In genomic region chr3:126683069-126683468, GRCh38 we compare ENCODE assay signal across 22 cellular contexts. TPM values are rescaled to one million over a fixed set of nuclear protein-coding genes. Genes with fewer than 3 reads are reported as not detected.
"Had no signal": no experiment of that assay in that cellular context is flagged by ENCODE, and none has a peak within 500 bp of the region (broad histone marks: within the 10 kb centered on the region; RNA-seq: fewer than 3 reads in every experiment).

No MANE protein-coding gene starts in this region.

- H3K4me3 ChIP-seq: K562, PC-9, SJCRH30, SK-N-MC had no signal

- H2AFZ ChIP-seq: PC-9 had no signal

- DNase-seq: Kasumi-1, KG1, MM.1S, MV-4-11, NCI-H1092, NCI-H1417 treated with DMSO at 0.1 percent for 48 hours, NCI-H1436 treated with DMSO at 0.1 percent for 48 hours, NCI-H187 treated with DMSO at 0.1 percent for 48 hours, NCI-H2227 treated with DMSO at 0.1 percent for 48 hours, NCI-H446, NCI-H524 treated with DMSO at 0.1 percent for 48 hours, PC-9, SIG-M5, SJCRH30 had no signal

- H3K27ac ChIP-seq: PC-9, RWPE1, SJCRH30, SK-N-MC had no signal

- FAIRE-seq: K562, RCC 7860 had no signal

- ATAC-seq: K562, Panc1, Right ventricle myocardium inferior, SK-N-SH treated with all-trans-retinoic acid at 6 μM for 48 hours had no signal

- H3K36me3 ChIP-seq: SJCRH30 had no signal

- H3K9me3 ChIP-seq: SJCRH30 had no signal

- H3K4me2 ChIP-seq: PC-9 had no signal

RNA-seq across cellular contexts. Expression of gene TXNRD3, which starts 28.1 kb away (rescaled TPM):
- total RNA-seq: OCI-LY7 had no signal
